In the genomic region with DNA sequence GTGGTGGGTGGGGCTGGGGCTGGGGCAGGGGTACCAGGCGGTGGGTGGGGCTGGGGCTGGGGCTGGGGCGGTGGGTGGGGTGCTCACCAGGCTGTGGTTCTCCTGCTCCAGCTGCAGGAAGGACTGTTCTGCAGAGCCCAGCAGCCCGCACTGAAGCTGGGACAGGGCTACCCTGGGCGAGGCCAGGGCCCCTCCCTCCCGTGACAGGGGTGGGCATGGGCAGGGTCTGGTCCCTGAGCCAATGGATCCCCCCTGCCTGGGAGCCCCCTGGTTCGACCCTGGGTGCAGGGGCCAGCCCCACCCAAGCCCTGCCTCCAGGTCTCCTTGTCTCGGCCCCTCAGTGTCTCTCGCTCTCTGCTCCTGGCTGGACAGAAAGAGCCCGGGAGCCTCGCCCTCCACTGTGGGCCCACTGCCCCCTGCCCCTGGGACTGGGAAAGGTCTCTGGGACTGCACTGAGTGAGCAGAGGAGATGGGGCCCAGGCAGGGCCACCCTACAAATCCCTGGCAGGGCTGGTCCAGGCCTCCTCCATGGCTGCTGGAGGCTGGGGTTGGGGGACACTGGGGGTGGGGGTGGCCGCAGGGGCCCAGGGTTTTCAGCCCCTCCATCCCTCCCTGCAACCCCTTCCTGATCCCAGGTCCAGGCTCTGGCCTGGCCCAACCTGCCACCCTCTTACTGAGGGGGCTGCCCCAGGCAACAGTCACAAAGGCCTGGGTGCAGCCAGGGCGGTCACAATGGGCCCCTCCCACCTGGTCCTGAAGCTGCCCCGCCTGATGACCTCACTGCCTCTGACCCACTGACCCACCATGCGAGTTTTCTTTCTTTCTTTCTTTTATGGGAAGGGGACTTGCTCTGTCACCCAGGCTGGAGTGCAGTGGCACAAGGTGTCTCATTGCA, we compare ENCODE assay signal across 27 cellular contexts. TPM values are rescaled to one million over a fixed set of nuclear protein-coding genes. Genes with fewer than 3 reads are reported as not detected.
"Had no signal": no experiment of that assay in that cellular context is flagged by ENCODE, and none has a peak within 500 bp of the region (broad histone marks: within the 10 kb centered on the region; RNA-seq: fewer than 3 reads in every experiment).

A gene (minus strand): TSS at position 675 of the 895 bp plus-strand sequence. CDS start 69 bp downstream, at position 606.

- H3K4me1 Mint-ChIP-seq: activated CD4-positive, alpha-beta memory T cell treated with anti-CD3 and anti-CD28 coated beads, Interleukin-2, amount 10 ng/mL, durations not matched to agents 7 days and 5 days; immature natural killer cell; mesothelial cell of epicardium; T-helper 17 cell had no signal

- H3K36me3 Mint-ChIP-seq: activated naive CD4-positive, alpha-beta T cell treated with anti-CD3 and anti-CD28 coated beads, Interleukin-2, amount 50 U/mL, for 72 hours; brain; immature natural killer cell; mesothelial cell of epicardium; naive B cell had no signal

- H3K27ac Mint-ChIP-seq: activated CD4-positive, alpha-beta memory T cell treated with anti-CD3 and anti-CD28 coated beads, Interleukin-2, amount 10 ng/mL, durations not matched to agents 7 days and 5 days; activated CD4-positive, alpha-beta T cell treated with anti-CD3 and anti-CD28 coated beads, Interleukin-2, amount 10 ng/mL, durations not matched to agents 7 days and 5 days; mesothelial cell of epicardium; nephron progenitor cell; T-helper 17 cell had no signal

- H3K9me3 Mint-ChIP-seq: activated CD4-positive, alpha-beta memory T cell treated with anti-CD3 and anti-CD28 coated beads, Interleukin-2, amount 10 ng/mL, durations not matched to agents 7 days and 5 days; activated CD4-positive, alpha-beta T cell treated with anti-CD3 and anti-CD28 coated beads, Interleukin-2, amount 10 ng/mL, durations not matched to agents 7 days and 5 days; activated naive CD4-positive, alpha-beta T cell treated with anti-CD3 and anti-CD28 coated beads, Interleukin-2, amount 50 U/mL, for 72 hours; brain; immature natural killer cell; mesothelial cell of epicardium; naive B cell; nephron progenitor cell had no signal

- H3K4me3 Mint-ChIP-seq: activated CD4-positive, alpha-beta memory T cell treated with anti-CD3 and anti-CD28 coated beads, Interleukin-2, amount 10 ng/mL, durations not matched to agents 7 days and 5 days; activated CD4-positive, alpha-beta T cell treated with anti-CD3 and anti-CD28 coated beads, Interleukin-2, amount 10 ng/mL, durations not matched to agents 7 days and 5 days; brain; immature natural killer cell; mesothelial cell of epicardium; naive B cell; nephron progenitor cell; T-helper 17 cell had no signal

- DNase-seq: activated CD4-positive, alpha-beta memory T cell treated with anti-CD3 and anti-CD28 coated beads, Interleukin-2, amount 10 ng/mL, durations not matched to agents 7 days and 5 days; activated CD4-positive, alpha-beta T cell treated with anti-CD3 and anti-CD28 coated beads, Interleukin-2, amount 10 ng/mL, durations not matched to agents 7 days and 5 days; activated CD4-positive, CD25-positive, alpha-beta regulatory T cell treated with anti-CD3 and anti-CD28 coated beads, Interleukin-2, amount 50 U/mL, for 72 hours; activated naive CD4-positive, alpha-beta T cell; activated T-cell treated with anti-CD3 and anti-CD28 coated beads, Interleukin-2, amount 50 U/mL, for 48 hours; adrenal gland; aorta; foreskin fibroblast; heart left ventricle; hypothalamus; immature natural killer cell; kidney; left colon; mammary epithelial cell; naive B cell; nephron progenitor cell; posterior cingulate gyrus; right lobe of liver; stimulated activated CD4-positive, alpha-beta T cell treated with anti-CD3 and anti-CD28 coated beads, Interleukin-12 subunit alpha, Interleukin-12 subunit beta, amount 100 ng/mL, for 4 hours; stimulated activated CD4-positive, alpha-beta T cell treated with anti-CD3 and anti-CD28 coated beads, Interleukin-4, amount 100 ng/mL, for 1 hour; T-helper 17 cell; T1000 had no signal

- H3K27me3 Mint-ChIP-seq: activated CD4-positive, alpha-beta memory T cell treated with anti-CD3 and anti-CD28 coated beads, Interleukin-2, amount 10 ng/mL, durations not matched to agents 7 days and 5 days; activated CD4-positive, alpha-beta T cell treated with anti-CD3 and anti-CD28 coated beads, Interleukin-2, amount 10 ng/mL, durations not matched to agents 7 days and 5 days; brain; naive B cell; T-helper 17 cell had no signal

- ATAC-seq: activated naive CD4-positive, alpha-beta T cell treated with anti-CD3 and anti-CD28 coated beads, Interleukin-2, amount 50 U/mL, for 72 hours; heart left ventricle; left colon; right lobe of liver; T-helper 17 cell had no signal

RNA-seq across cellular contexts. Expression of the gene that starts here (rescaled TPM):
- total RNA-seq: activated naive CD4-positive, alpha-beta T cell treated with anti-CD3 and anti-CD28 coated beads, Interleukin-2, amount 50 U/mL, for 72 hours; cardiac muscle cell; liver; mesothelial cell of epicardium; right lobe of liver had no signal
